In genomic region chr6:40324206-40324605, GRCh38 we compare ENCODE assay signal across 19 cellular contexts.
A peak's percentile ranks its signal among the peaks of the same experiment; 100 is the strongest.
DNase-seq lines count a peak whose midpoint lies in the region; ATAC-seq and TF ChIP-seq lines count a peak whose summit lies in the region.
"Had no signal": no experiment of that assay in that cellular context is flagged by ENCODE, and none has a peak within 500 bp of the region (broad histone marks: within the 10 kb centered on the region; RNA-seq: fewer than 3 reads in every experiment).

No MANE protein-coding gene starts in this region.

- CTCF ChIA-PET in HEK293 (lab: Yijun Ruan, JAX) = no interaction called here
- CTCF ChIA-PET in activated CD4-positive, alpha-beta memory T cell treated with anti-CD3 and anti-CD28 coated beads for 36 hours (lab: Charles Lee) = interaction anchor here (1.6 kb wide), 1 partner anchor 9 kb away, joined by 3 read pairs; no protein-coding TSS in a partner anchor

- H3K9me3 ChIP-seq in HEK293 (ENCODE audit: control insufficient read depth, insufficient read depth, low read depth, low read length) = no peaks in the 10 kb centered on the region

- H3K4me1 ChIP-seq in HEK293 (ENCODE audit: control insufficient read depth, insufficient read depth, low read length) = peaks cover 6% of the 10 kb centered on the region; the same call in 1 of the 2 replicates

- H3K4me1 Mint-ChIP-seq in nephron = peaks cover 52% of the 10 kb centered on the region
- no peaks in the 10 kb centered on the region for H3K4me1 Mint-ChIP-seq in activated CD4-positive, alpha-beta memory T cell treated with anti-CD3 and anti-CD28 coated beads for 36 hours (ENCODE audit: low read depth)
- H3K4me1 Mint-ChIP-seq: B cell had no signal

- H3K36me3 ChIP-seq in HEK293 (ENCODE audit: control insufficient read depth in 2 of 2, insufficient read depth in 1 of 2, low read length in 2 of 2) = no peaks in the 10 kb centered on the region
- H3K36me3 ChIP-seq: BLaER1 treated with 17β-estradiol and CSF1 and Interleukin-3, amounts not matched to agents 10 nM and 100 nM had no signal

- H3K27ac Mint-ChIP-seq in nephron = peak overlapping the region in 2 of 3 experiments; percentile 36 to 61
- H3K27ac Mint-ChIP-seq in activated CD4-positive, alpha-beta memory T cell treated with anti-CD3 and anti-CD28 coated beads for 36 hours = no peak overlapping the region
- H3K27ac Mint-ChIP-seq: B cell; CD8-positive, alpha-beta T cell; HFFc6 had no signal

- intact Hi-C loops in activated CD4-positive, alpha-beta memory T cell treated with anti-CD3 and anti-CD28 coated beads for 36 hours (cut with micrococcal nuclease) = loop anchor here (10.0 kb wide), 1 partner anchor 501 kb away; no protein-coding TSS in a partner anchor

- POLR2A ChIA-PET in HEK293 (lab: Yijun Ruan, JAX) = no interaction called here
- POLR2A ChIA-PET in activated CD4-positive, alpha-beta memory T cell treated with anti-CD3 and anti-CD28 coated beads for 36 hours (lab: Charles Lee) = no interaction called here

- H3K27me3 Mint-ChIP-seq in nephron (ENCODE audit: low read depth) = peaks cover 87% of the 10 kb centered on the region
- peaks cover 28% of the 10 kb centered on the region for H3K27me3 Mint-ChIP-seq in activated CD4-positive, alpha-beta memory T cell treated with anti-CD3 and anti-CD28 coated beads for 36 hours

- no peak overlapping the region for H3K27ac ChIP-seq in HEK293 (ENCODE audit: extremely low read depth, low read depth, low read length)
- H3K27ac ChIP-seq: BLaER1 treated with 17β-estradiol and CSF1 and Interleukin-3, amounts not matched to agents 10 nM and 100 nM; GM23248 had no signal

- DNase-seq in NCI-H82 (lab: John Stamatoyannopoulos, UW) = peak; percentile 40
- no peak for DNase-seq in NCI-H82 treated with DMSO at 0.1 percent for 48 hours (lab: John Stamatoyannopoulos, UW; ENCODE audit: unreplicated experiment)
- peak; percentile 69 for DNase-seq in NCI-H345 treated with DMSO at 0.1 percent for 48 hours (lab: John Stamatoyannopoulos, UW; ENCODE audit: unreplicated experiment)
- no peak for DNase-seq in activated CD4-positive, alpha-beta memory T cell treated with anti-CD3 and anti-CD28 coated beads for 36 hours
- DNase-seq: CD8-positive, alpha-beta T cell; DMS 273 treated with DMSO at 0.1 percent for 48 hours; DMS53; DND-41; EL; GM23248; HCEC 1CT; HFFc6 had no signal

- no peak overlapping the region for H3K4me3 ChIP-seq in HEK293 (ENCODE audit: low read depth, low read length)
- H3K4me3 ChIP-seq: BLaER1 treated with 17β-estradiol and CSF1 and Interleukin-3, amounts not matched to agents 10 nM and 100 nM; GM12878; GM23248 had no signal

- no peak overlapping the region for H3K4me3 Mint-ChIP-seq in nephron
- H3K4me3 Mint-ChIP-seq in activated CD4-positive, alpha-beta memory T cell treated with anti-CD3 and anti-CD28 coated beads for 36 hours = no peak overlapping the region
- H3K4me3 Mint-ChIP-seq: B cell; CD8-positive, alpha-beta T cell; HFFc6 had no signal

- H3K9me3 Mint-ChIP-seq in nephron = no peaks in the 10 kb centered on the region
- H3K9me3 Mint-ChIP-seq in activated CD4-positive, alpha-beta memory T cell treated with anti-CD3 and anti-CD28 coated beads for 36 hours = peaks cover 4% of the 10 kb centered on the region

- ATAC-seq in GM21723 (IDR thresholded peaks at IDR 0.05; ENCODE audit: unreplicated experiment) (no peak), HG03196 (IDR thresholded peaks at IDR 0.05; ENCODE audit: unreplicated experiment) (no peak)
- ATAC-seq: CD8-positive, alpha-beta T cell; GM12878 had no signal

- TF ChIP-seq CTCF in HEK293 (tag by site-specific recombination; IDR thresholded peaks at IDR 0.05) (no peak), nephron (IDR thresholded peaks at IDR 0.05; ENCODE audit: unreplicated experiment in 3 of 3) (no peak)

- no peaks in the 10 kb centered on the region for H3K36me3 Mint-ChIP-seq in nephron (ENCODE audit: low read depth)
- no peaks in the 10 kb centered on the region for H3K36me3 Mint-ChIP-seq in activated CD4-positive, alpha-beta memory T cell treated with anti-CD3 and anti-CD28 coated beads for 36 hours
- H3K36me3 Mint-ChIP-seq: CD8-positive, alpha-beta T cell had no signal

TF ChIP-seq in HEK293, 187 proteins besides CTCF, POLR2A, EP300 and RAD21:
- TF ChIP-seq, protein P1, sequence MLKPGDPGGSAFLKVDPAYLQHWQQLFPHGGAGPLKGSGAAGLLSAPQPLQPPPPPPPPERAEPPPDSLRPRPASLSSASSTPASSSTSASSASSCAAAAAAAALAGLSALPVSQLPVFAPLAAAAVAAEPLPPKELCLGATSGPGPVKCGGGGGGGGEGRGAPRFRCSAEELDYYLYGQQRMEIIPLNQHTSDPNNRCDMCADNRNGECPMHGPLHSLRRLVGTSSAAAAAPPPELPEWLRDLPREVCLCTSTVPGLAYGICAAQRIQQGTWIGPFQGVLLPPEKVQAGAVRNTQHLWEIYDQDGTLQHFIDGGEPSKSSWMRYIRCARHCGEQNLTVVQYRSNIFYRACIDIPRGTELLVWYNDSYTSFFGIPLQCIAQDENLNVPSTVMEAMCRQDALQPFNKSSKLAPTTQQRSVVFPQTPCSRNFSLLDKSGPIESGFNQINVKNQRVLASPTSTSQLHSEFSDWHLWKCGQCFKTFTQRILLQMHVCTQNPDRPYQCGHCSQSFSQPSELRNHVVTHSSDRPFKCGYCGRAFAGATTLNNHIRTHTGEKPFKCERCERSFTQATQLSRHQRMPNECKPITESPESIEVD (tag by site-specific recombination; IDR thresholded peaks at IDR 0.05) = no peak
- TF ChIP-seq ZNF792 (tag by site-specific recombination; IDR thresholded peaks at IDR 0.05) (no peak), ZNF544 (tag by site-specific recombination; IDR thresholded peaks at IDR 0.05) (no peak), TSHZ1 (tag by site-specific recombination; IDR thresholded peaks at IDR 0.05; ENCODE audit: borderline replicate concordance) (no peak), ZNF2 (tag by site-specific recombination; IDR thresholded peaks at IDR 0.05) (no peak), KLF16 (tag by site-specific recombination; IDR thresholded peaks at IDR 0.05) (no peak), ZNF488 (tag by site-specific recombination; IDR thresholded peaks at IDR 0.05) (no peak), SP3 (tag by site-specific recombination; IDR thresholded peaks at IDR 0.05) (no peak), GLIS1 (tag by site-specific recombination; IDR thresholded peaks at IDR 0.05) (peak; percentile 88), ZIC2 (tag by site-specific recombination; IDR thresholded peaks at IDR 0.05) (peak; percentile 74), ZNF366 (tag by site-specific recombination; conservative IDR thresholded peaks at IDR 0.05) (no peak), KLF10 (tag by site-specific recombination; IDR thresholded peaks at IDR 0.05) (no peak)
- TF ChIP-seq, protein P2, sequence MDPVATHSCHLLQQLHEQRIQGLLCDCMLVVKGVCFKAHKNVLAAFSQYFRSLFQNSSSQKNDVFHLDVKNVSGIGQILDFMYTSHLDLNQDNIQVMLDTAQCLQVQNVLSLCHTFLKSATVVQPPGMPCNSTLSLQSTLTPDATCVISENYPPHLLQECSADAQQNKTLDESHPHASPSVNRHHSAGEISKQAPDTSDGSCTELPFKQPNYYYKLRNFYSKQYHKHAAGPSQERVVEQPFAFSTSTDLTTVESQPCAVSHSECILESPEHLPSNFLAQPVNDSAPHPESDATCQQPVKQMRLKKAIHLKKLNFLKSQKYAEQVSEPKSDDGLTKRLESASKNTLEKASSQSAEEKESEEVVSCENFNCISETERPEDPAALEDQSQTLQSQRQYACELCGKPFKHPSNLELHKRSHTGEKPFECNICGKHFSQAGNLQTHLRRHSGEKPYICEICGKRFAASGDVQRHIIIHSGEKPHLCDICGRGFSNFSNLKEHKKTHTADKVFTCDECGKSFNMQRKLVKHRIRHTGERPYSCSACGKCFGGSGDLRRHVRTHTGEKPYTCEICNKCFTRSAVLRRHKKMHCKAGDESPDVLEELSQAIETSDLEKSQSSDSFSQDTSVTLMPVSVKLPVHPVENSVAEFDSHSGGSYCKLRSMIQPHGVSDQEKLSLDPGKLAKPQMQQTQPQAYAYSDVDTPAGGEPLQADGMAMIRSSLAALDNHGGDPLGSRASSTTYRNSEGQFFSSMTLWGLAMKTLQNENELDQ (tag by site-specific recombination; IDR thresholded peaks at IDR 0.05; ENCODE audit: low read depth) = no peak
TF ChIP-seq in HEK293: peak in this region for 2.

Comparison
In these comparisons a context has a peak if more than half of its experiments do, and no peak if none do; other contexts are left out.
1. DNase-seq: peak in NCI-H82 (single experiment) and NCI-H345 treated with DMSO at 0.1 percent for 48 hours (single experiment); none in NCI-H82 treated with DMSO at 0.1 percent for 48 hours (single experiment) and activated CD4-positive, alpha-beta memory T cell treated with anti-CD3 and anti-CD28 coated beads for 36 hours (single experiment).